In the genomic region with DNA sequence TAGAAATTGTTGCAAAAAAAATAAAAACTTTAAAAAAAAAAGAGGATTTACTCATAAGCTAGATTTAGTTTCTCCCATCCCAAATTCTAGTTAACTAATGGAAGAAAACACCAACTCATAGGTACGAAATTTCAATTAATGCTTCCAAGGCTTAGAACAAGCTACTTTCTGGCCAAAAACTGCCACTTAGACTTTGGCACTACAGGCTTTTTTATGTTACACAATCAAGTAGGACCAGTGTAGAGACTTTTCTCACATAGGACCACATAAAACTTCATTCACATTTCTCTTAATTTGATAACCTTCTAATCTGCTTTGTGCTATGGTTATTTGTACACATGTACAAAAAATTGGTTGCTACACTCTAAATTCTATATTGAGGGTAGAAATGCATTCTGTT, we compare ENCODE assay signal across 11 cellular contexts. TPM values are rescaled to one million over a fixed set of nuclear protein-coding genes. Genes with fewer than 3 reads are reported as not detected.
DNase-seq lines count a peak whose midpoint lies in the region; ATAC-seq and TF ChIP-seq lines count a peak whose summit lies in the region.
"Had no signal": no experiment of that assay in that cellular context is flagged by ENCODE, and none has a peak within 500 bp of the region (broad histone marks: within the 10 kb centered on the region; RNA-seq: fewer than 3 reads in every experiment).

No MANE protein-coding gene starts in this region.

- peaks cover 10% of the 10 kb centered on the region for H3K36me3 Mint-ChIP-seq in HFFc6 (ENCODE audit: low read depth)
- peaks cover 4 to 44% (median 7%) of the 10 kb centered on the region in 3 donors for H3K36me3 Mint-ChIP-seq in naive thymus-derived CD8-positive, alpha-beta T cell

- H3K4me3 Mint-ChIP-seq in HFFc6: peak overlapping the region; percentile 99
- H3K4me3 Mint-ChIP-seq in naive thymus-derived CD8-positive, alpha-beta T cell: peak overlapping the region in 9 of 10 donors; percentile 21 to 97 (median 48)

- intact Hi-C loops in A673 (cut with micrococcal nuclease; ENCODE audit: unreplicated experiment): no loop called here

- H3K9ac ChIP-seq in adipocyte (ENCODE audit: low read length): peak overlapping the region; percentile 100

- H3K27me3 ChIP-seq in A673 (replicated peaks; ENCODE audit: insufficient read depth, low read depth, low read length, poor library complexity) (no peaks in the 10 kb centered on the region), adipocyte (replicated peaks; ENCODE audit: control insufficient read depth, insufficient read depth, low read length) (no peaks in the 10 kb centered on the region)

- DNase-seq in A673 (ENCODE audit: low spot score) (no peak), HFFc6 (no peak), adipocyte (ENCODE audit: low read depth) (peak; percentile 15), NCI-H2196 treated with DMSO at 0.1 percent for 48 hours (lab: John Stamatoyannopoulos, UW; ENCODE audit: unreplicated experiment) (no peak), UCSD-AML1 (lab: John Stamatoyannopoulos, UW; ENCODE audit: unreplicated experiment) (no peak), glomerular visceral epithelial cell (ENCODE audit: extremely low spot score) (no peak), dermis blood vessel endothelial cell (no peak)
- no peak for DNase-seq in naive thymus-derived CD8-positive, alpha-beta T cell
- DNase-seq: KBM-7, NCI-H446 treated with DMSO at 0.1 percent for 48 hours had no signal

- no peaks in the 10 kb centered on the region for H3K9me3 ChIP-seq in A673 (ENCODE audit: low read depth, low read length, poor library complexity, severe bottlenecking)
- H3K9me3 ChIP-seq in adipocyte (ENCODE audit: control insufficient read depth, low read length): no peaks in the 10 kb centered on the region

- CTCF ChIA-PET in A673 (lab: Charles Lee): no interaction called here

- BruUV-seq in A673 (replicated peaks; lab: Mats Ljungman, UMichigan): no TSS peak

- POLR2A ChIA-PET in A673 (lab: Charles Lee; ENCODE audit: low non-redundant PET): no interaction called here
- POLR2A ChIA-PET in naive thymus-derived CD8-positive, alpha-beta T cell (lab: Charles Lee): interaction anchor here (1.3 kb wide), 1 partner anchor 98 kb away, joined by 3 read pairs; the partner anchor contains the start of gene RBX1

- peaks cover 41% of the 10 kb centered on the region for H3K4me1 Mint-ChIP-seq in HFFc6 (ENCODE audit: low read depth)
- H3K4me1 Mint-ChIP-seq in naive thymus-derived CD8-positive, alpha-beta T cell: peaks cover 11 to 66% (median 63%) of the 10 kb centered on the region in 4 donors

- peaks cover 25% of the 10 kb centered on the region for H3K36me3 ChIP-seq in A673 (ENCODE audit: insufficient read depth, low read length, poor library complexity, severe bottlenecking)
- H3K36me3 ChIP-seq in adipocyte (ENCODE audit: control insufficient read depth, insufficient read depth, low read length, severe bottlenecking): peaks cover 27% of the 10 kb centered on the region

- no peak for TF ChIP-seq CTCF in A673 (conservative IDR thresholded peaks at IDR 0.05; ENCODE audit: low read depth, low read length)
- TF ChIP-seq CTCF in HFFc6 (IDR thresholded peaks at IDR 0.05): no peak

- no peaks in the 10 kb centered on the region for H3K27me3 Mint-ChIP-seq in HFFc6 (ENCODE audit: insufficient read depth)
- no peaks in the 10 kb centered on the region for H3K27me3 Mint-ChIP-seq in naive thymus-derived CD8-positive, alpha-beta T cell

- peak overlapping the region; percentile 71 for H3K27ac ChIP-seq in A673 (ENCODE audit: low read depth, low read length, poor library complexity, severe bottlenecking)

- H3K4me3 ChIP-seq in A673 (ENCODE audit: low read depth, low read length, poor library complexity, severe bottlenecking) (peak overlapping the region; percentile 75), adipocyte (ENCODE audit: low read length) (peak overlapping the region; percentile 99)

- ATAC-seq in naive thymus-derived CD8-positive, alpha-beta T cell: no peak

- H3K9me3 Mint-ChIP-seq in HFFc6: no peaks in the 10 kb centered on the region
- no peaks in the 10 kb centered on the region for H3K9me3 Mint-ChIP-seq in naive thymus-derived CD8-positive, alpha-beta T cell

- H3K4me1 ChIP-seq in A673 (ENCODE audit: insufficient read depth, low read length, poor library complexity, severe bottlenecking) (peaks cover 20% of the 10 kb centered on the region), adipocyte (ENCODE audit: control insufficient read depth, insufficient read depth, low read length) (peaks cover 45% of the 10 kb centered on the region)

- peak overlapping the region; percentile 100 for H3K27ac Mint-ChIP-seq in HFFc6
- H3K27ac Mint-ChIP-seq in naive thymus-derived CD8-positive, alpha-beta T cell: peak overlapping the region in 8 of 10 donors; percentile 1 to 86 (median 66)

RNA-seq across cellular contexts. Expression of gene ST13, which starts 3.1 kb away (rescaled TPM):
- total RNA-seq in A673 (2021) (337 and 365 TPM in 2 replicates), dermis blood vessel endothelial cell (241 and 289 TPM in 2 replicates)
- 100 to 1,000 TPM; 236 to 251 (median 243) TPM for total RNA-seq in HFFc6 (2021; fragmentation: NEBNext Ultra II Directional; extraction: Animal tissue kit (Norgen Biotek cat#: 25700))
- 100 to 1,000 TPM; 221 to 224 TPM for total RNA-seq in naive thymus-derived CD8-positive, alpha-beta T cell
- polyA plus RNA-seq in naive thymus-derived CD8-positive, alpha-beta T cell: 100 to 1,000 TPM; 244 to 283 (median 260) TPM

RNA-seq across cellular contexts. Expression of gene XPNPEP3, which starts 3.6 kb away (rescaled TPM):
- 30.3 and 31.3 TPM in 2 replicates for total RNA-seq in A673 (2021)
- 10 to 100 TPM; 22.7 to 30.5 (median 29.0) TPM for total RNA-seq in HFFc6 (2021; fragmentation: NEBNext Ultra II Directional; extraction: Animal tissue kit (Norgen Biotek cat#: 25700))
- total RNA-seq in naive thymus-derived CD8-positive, alpha-beta T cell: 10 to 100 TPM; 18.8 to 19.4 TPM
- 10 to 100 TPM in 1 of 3 donors, 1 to 10 TPM in 2; 5.9 to 11.5 (median 7.1) TPM for polyA plus RNA-seq in naive thymus-derived CD8-positive, alpha-beta T cell
- total RNA-seq in dermis blood vessel endothelial cell: 5.3 and 9.6 TPM in 2 replicates

RNA-seq across cellular contexts. Expression of gene DNAJB7, which starts 8.6 kb away (rescaled TPM):
- total RNA-seq in A673 (2021) (not detected in 2 replicates), dermis blood vessel endothelial cell (not detected in 2 replicates)
- not detected for total RNA-seq in HFFc6 (2021; fragmentation: NEBNext Ultra II Directional; extraction: Animal tissue kit (Norgen Biotek cat#: 25700))
- total RNA-seq in naive thymus-derived CD8-positive, alpha-beta T cell: not detected
- polyA plus RNA-seq in naive thymus-derived CD8-positive, alpha-beta T cell: under 1 TPM; 0.16 to 0.37 (median 0.32) TPM
- total RNA-seq: SK-MEL-5 had no signal

RNA-seq across cellular contexts. Expression of gene SLC25A17, which starts 34.2 kb away (rescaled TPM):
- total RNA-seq in A673 (2021) (42.7 and 51.6 TPM in 2 replicates), dermis blood vessel endothelial cell (19.2 and 29.0 TPM in 2 replicates)
- total RNA-seq in HFFc6 (2021; fragmentation: NEBNext Ultra II Directional; extraction: Animal tissue kit (Norgen Biotek cat#: 25700)): 10 to 100 TPM; 23.5 to 25.5 (median 24.6) TPM
- 10 to 100 TPM; 13.6 to 16.3 TPM for total RNA-seq in naive thymus-derived CD8-positive, alpha-beta T cell
- polyA plus RNA-seq in naive thymus-derived CD8-positive, alpha-beta T cell: 10 to 100 TPM; 17.3 to 19.0 (median 17.5) TPM
